29 cellular contexts compared by ENCODE assay signal in the genomic region with DNA sequence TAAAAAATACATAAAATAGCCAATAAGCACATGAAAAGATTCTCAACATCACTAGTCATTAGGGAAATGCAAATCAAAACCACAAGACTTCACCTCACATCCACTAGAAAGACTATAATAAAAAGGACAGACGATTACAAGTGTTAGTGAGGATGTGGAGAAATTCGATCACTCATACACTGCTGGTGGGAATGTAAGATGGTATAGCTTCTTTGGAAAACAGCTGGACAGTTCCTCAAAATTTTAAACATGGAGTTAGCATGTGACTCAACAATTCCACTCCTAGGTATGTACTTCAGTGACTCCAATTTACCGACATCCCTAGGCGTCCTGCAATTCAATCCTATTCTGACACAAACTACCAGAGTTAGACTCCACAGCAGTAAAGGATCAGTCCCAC.
"Had no signal": no experiment of that assay in that cellular context is flagged by ENCODE, and none has a peak within 500 bp of the region (broad histone marks: within the 10 kb centered on the region; RNA-seq: fewer than 3 reads in every experiment).

No MANE protein-coding gene starts in this region.

- H3K9me3 Mint-ChIP-seq: dendritic cell treated with granulocyte-macrophage colony-stimulating factor and Interleukin-4, amounts not matched to agents 40 ng/mL and 50 ng/mL, for 4 days; endodermal cell; mesothelial cell of epicardium; naive B cell; natural killer cell treated with Interleukin-12 subunit alpha and Interleukin-12 subunit beta and Interleukin-15 and Interleukin-18, amount 100 ng/mL, for 72 hours; neural progenitor cell; stimulated activated naive CD8-positive, alpha-beta T cell treated with anti-CD3 and anti-CD28 coated beads, Interleukin-15, amount 100 ng/mL, for 72 hours had no signal

- H3K36me3 ChIP-seq: colonic mucosa, gastrocnemius medialis, neural progenitor cell, right lobe of liver, suprapubic skin had no signal

- H3K4me2 ChIP-seq: hepatocyte, neural progenitor cell, smooth muscle cell had no signal

- H3K9ac ChIP-seq: neural progenitor cell, parathyroid adenoma had no signal

- H3K27me3 ChIP-seq: colonic mucosa, gastrocnemius medialis, hepatocyte, neural progenitor cell, right lobe of liver, suprapubic skin had no signal

- FAIRE-seq: kidney had no signal

- H3K4me1 ChIP-seq: colonic mucosa, neural progenitor cell had no signal

- H3K36me3 Mint-ChIP-seq: mesothelial cell of epicardium; naive B cell; natural killer cell treated with Interleukin-12 subunit alpha and Interleukin-12 subunit beta and Interleukin-15 and Interleukin-18, amount 100 ng/mL, for 72 hours; neural progenitor cell had no signal

- H3K4me3 ChIP-seq: colonic mucosa, gastrocnemius medialis, hepatocyte, mucosa of descending colon, neural progenitor cell, right lobe of liver, smooth muscle cell, suprapubic skin had no signal

- H3K4me1 Mint-ChIP-seq: endodermal cell; naive B cell; stimulated activated naive CD8-positive, alpha-beta T cell treated with anti-CD3 and anti-CD28 coated beads, Interleukin-15, amount 100 ng/mL, for 72 hours had no signal

- DNase-seq: effector CD8-positive, alpha-beta T cell; endodermal cell; foreskin fibroblast; gastrocnemius medialis; head of caudate nucleus; kidney; mesenchymal stem cell; naive B cell; right lobe of liver; stimulated activated CD4-positive, alpha-beta T cell treated with anti-CD3 and anti-CD28 coated beads, Interleukin-12 subunit alpha, Interleukin-12 subunit beta, amount 100 ng/mL, for 4 hours; stimulated activated CD4-positive, alpha-beta T cell treated with anti-CD3 and anti-CD28 coated beads, Interleukin-1b, Interleukin-23, amount 100 ng/mL, for 48 hours; stimulated activated CD4-positive, alpha-beta T cell treated with anti-CD3 and anti-CD28 coated beads, Interleukin-4, amount 100 ng/mL, for 1 hour; stimulated activated CD8-positive, alpha-beta memory T cell treated with anti-CD3 and anti-CD28 coated beads, Interleukin-4, amount 100 ng/mL, for 48 hours; stimulated activated naive CD4-positive, alpha-beta T cell; stimulated activated naive CD8-positive, alpha-beta T cell treated with anti-CD3 and anti-CD28 coated beads, Interleukin-15, amount 100 ng/mL, for 72 hours had no signal

- H3K79me2 ChIP-seq: hepatocyte had no signal

- H3K27me3 Mint-ChIP-seq: dendritic cell treated with granulocyte-macrophage colony-stimulating factor and Interleukin-4, amounts not matched to agents 40 ng/mL and 50 ng/mL, for 4 days; stimulated activated naive CD8-positive, alpha-beta T cell treated with anti-CD3 and anti-CD28 coated beads, Interleukin-15, amount 100 ng/mL, for 72 hours had no signal

- H3K27ac Mint-ChIP-seq: dendritic cell treated with granulocyte-macrophage colony-stimulating factor and Interleukin-4, amounts not matched to agents 40 ng/mL and 50 ng/mL, for 4 days; endodermal cell; mesothelial cell of epicardium; naive B cell; natural killer cell treated with Interleukin-12 subunit alpha and Interleukin-12 subunit beta and Interleukin-15 and Interleukin-18, amount 100 ng/mL, for 72 hours; neural progenitor cell; progenitor cell of endocrine pancreas; stimulated activated naive CD8-positive, alpha-beta T cell treated with anti-CD3 and anti-CD28 coated beads, Interleukin-15, amount 100 ng/mL, for 72 hours had no signal

- H3K27ac ChIP-seq: colonic mucosa, epithelial cell of prostate, gastrocnemius medialis, hepatocyte, neural progenitor cell, parathyroid adenoma, right lobe of liver, suprapubic skin had no signal

- H2AFZ ChIP-seq: hepatocyte, neural progenitor cell, parathyroid adenoma had no signal

- ATAC-seq: esophagus mucosa; gastrocnemius medialis; left lobe of liver; natural killer cell treated with Interleukin-12 subunit alpha and Interleukin-12 subunit beta and Interleukin-15 and Interleukin-18, amount 100 ng/mL, for 72 hours; stimulated activated naive CD8-positive, alpha-beta T cell treated with anti-CD3 and anti-CD28 coated beads, Interleukin-15, amount 100 ng/mL, for 72 hours had no signal

- H3K9me3 ChIP-seq: colonic mucosa, gastrocnemius medialis, mucosa of descending colon, right lobe of liver, suprapubic skin had no signal

- H3K4me3 Mint-ChIP-seq: dendritic cell treated with granulocyte-macrophage colony-stimulating factor and Interleukin-4, amounts not matched to agents 40 ng/mL and 50 ng/mL, for 4 days; endodermal cell; mesothelial cell of epicardium; naive B cell; natural killer cell treated with Interleukin-12 subunit alpha and Interleukin-12 subunit beta and Interleukin-15 and Interleukin-18, amount 100 ng/mL, for 72 hours; neural progenitor cell; stimulated activated naive CD8-positive, alpha-beta T cell treated with anti-CD3 and anti-CD28 coated beads, Interleukin-15, amount 100 ng/mL, for 72 hours had no signal
